8 cellular contexts compared by ENCODE assay signal in genomic region chr17:42275527-42276358, GRCh38. TPM values are rescaled to one million over a fixed set of nuclear protein-coding genes. Genes with fewer than 3 reads are reported as not detected.
A peak's percentile ranks its signal among the peaks of the same experiment; 100 is the strongest.
DNase-seq lines count a peak whose midpoint lies in the region; ATAC-seq and TF ChIP-seq lines count a peak whose summit lies in the region.

No MANE protein-coding gene starts in this region.

- H3K27ac ChIP-seq in C4-2B (peak overlapping the region; percentile 81), neuronal stem cell (replicated peaks; ENCODE audit: low read length) (peak overlapping the region; percentile 66)

- H2BK15ac ChIP-seq in neuronal stem cell (ENCODE audit: low read length) = no peak overlapping the region

- peak overlapping the region; percentile 56 for H3K4me2 ChIP-seq in neuronal stem cell (ENCODE audit: insufficient read depth, low read length, poor library complexity, severe bottlenecking)

- H3K4me3 ChIP-seq in fibroblast of mammary gland (ENCODE audit: control insufficient read depth, low read depth, low read length) (peak overlapping the region; percentile 69), neuronal stem cell (ENCODE audit: low read length in 2 of 2) (peak overlapping the region; percentile 80 to 97)

- H4K8ac ChIP-seq in neuronal stem cell (ENCODE audit: low read depth, low read length) = no peak overlapping the region

- WGBS in neuronal stem cell (ENCODE audit: extremely low coverage in 2 of 2, insufficient read length in 2 of 2, insufficient replicate concordance in 1 of 2), 2 donors = no CpG with 5 or more reads among the region's 82 CpGs

- H4K91ac ChIP-seq in neuronal stem cell (ENCODE audit: low read depth, low read length, poor library complexity) = peak overlapping the region; percentile 57

- no peaks in the 10 kb centered on the region for H3K36me3 ChIP-seq in neuronal stem cell (replicated peaks in 1 of 2; ENCODE audit: control insufficient read depth in 2 of 2, insufficient read depth in 2 of 2, low read length in 2 of 2)

- H3K27me3 ChIP-seq in neuronal stem cell (ENCODE audit: control insufficient read depth in 3 of 3, insufficient read depth in 3 of 3, low read depth in 1 of 3, low read length in 3 of 3) = no peaks in the 10 kb centered on the region

- no peaks in the 10 kb centered on the region for H3K9me3 ChIP-seq in neuronal stem cell (replicated peaks in 1 of 2; ENCODE audit: control insufficient read depth in 2 of 2, insufficient read depth in 1 of 2, low read depth in 1 of 2, low read length in 2 of 2)

- H3K23ac ChIP-seq in neuronal stem cell (ENCODE audit: low read depth, low read length, poor library complexity) = peak overlapping the region; percentile 83

- peak overlapping the region; percentile 98 for H3K18ac ChIP-seq in neuronal stem cell (ENCODE audit: low read length)

- no peak overlapping the region for H2AK5ac ChIP-seq in neuronal stem cell (ENCODE audit: low read depth, low read length)

- no peak overlapping the region for H2BK12ac ChIP-seq in neuronal stem cell (ENCODE audit: low read length)

- TF ChIP-seq CTCF in C4-2B (conservative IDR thresholded peaks at IDR 0.05) (no peak), fibroblast of mammary gland (conservative IDR thresholded peaks at IDR 0.05; ENCODE audit: control insufficient read depth, insufficient read depth, low read depth, low read length) (no peak)

- no peaks in the 10 kb centered on the region for H3K79me1 ChIP-seq in neuronal stem cell (ENCODE audit: low read depth, low read length)

- peak overlapping the region; percentile 67 for H2BK5ac ChIP-seq in neuronal stem cell (ENCODE audit: low read length)

- H2BK120ac ChIP-seq in neuronal stem cell (ENCODE audit: low read depth, low read length) = no peak overlapping the region

- no peak overlapping the region for H3K14ac ChIP-seq in neuronal stem cell (ENCODE audit: low read length)

- peak overlapping the region; percentile 96 for H2AFZ ChIP-seq in neuronal stem cell (ENCODE audit: low read length)

- H3K9ac ChIP-seq in neuronal stem cell (ENCODE audit: low read depth, low read length, poor library complexity) = peak overlapping the region; percentile 95

- DNase-seq in M059J (ENCODE audit: low read depth) (peak; percentile 46), fibroblast of mammary gland (ENCODE audit: low read depth) (no peak), neuronal stem cell (ENCODE audit: low spot score) (no peak), COR-L47 (lab: John Stamatoyannopoulos, UW) (no peak)
- DNase-seq in activated CD8-positive, alpha-beta memory T cell treated with anti-CD3 and anti-CD28 coated beads, Interleukin-2, amount 50 U/mL, for 48 hours = peak; percentile 76

- ATAC-seq in GM21381 (IDR thresholded peaks at IDR 0.05; ENCODE audit: unreplicated experiment) (peak; percentile 36), HG03565 (IDR thresholded peaks at IDR 0.05; ENCODE audit: unreplicated experiment) (no peak)

- no peak overlapping the region for H3K4ac ChIP-seq in neuronal stem cell (ENCODE audit: low read length)

- H3K4me1 ChIP-seq in neuronal stem cell (ENCODE audit: control insufficient read depth in 2 of 2, insufficient read depth in 1 of 2, low read depth in 1 of 2, low read length in 2 of 2) = peaks cover 8 to 20% of the 10 kb centered on the region in 2 donors

RNA-seq across cellular contexts. Expression of gene STAT5B, which starts 0.4 kb away (rescaled TPM):
- 16.9 and 28.2 TPM in 2 replicates for total RNA-seq in M059J (2014; rRNA removed; shearing (Covaris generic))
- 38.6 TPM for polyA plus RNA-seq in neuronal stem cell (2013, experiment 1 of 2)
- 40.6 TPM for polyA plus RNA-seq in neuronal stem cell (2013, experiment 2 of 2)

RNA-seq across cellular contexts. Expression of gene STAT5A, which starts 12.6 kb away (rescaled TPM):
- 5.2 and 12.4 TPM in 2 replicates for total RNA-seq in M059J (2014; rRNA removed; shearing (Covaris generic))
- polyA plus RNA-seq in neuronal stem cell (2013, experiment 1 of 2) = 1.8 TPM
- 1.7 TPM for polyA plus RNA-seq in neuronal stem cell (2013, experiment 2 of 2)

Comparison
In these comparisons a context has a peak if more than half of its experiments do, and no peak if none do; other contexts are left out.
1. DNase-seq: peak in M059J (single experiment) and activated CD8-positive, alpha-beta memory T cell treated with anti-CD3 and anti-CD28 coated beads, Interleukin-2, amount 50 U/mL, for 48 hours (single experiment); none in fibroblast of mammary gland (single experiment), neuronal stem cell (single experiment) and COR-L47 (single experiment).